Comparison of ENCODE assay signal across 8 cellular contexts in the genomic region with DNA sequence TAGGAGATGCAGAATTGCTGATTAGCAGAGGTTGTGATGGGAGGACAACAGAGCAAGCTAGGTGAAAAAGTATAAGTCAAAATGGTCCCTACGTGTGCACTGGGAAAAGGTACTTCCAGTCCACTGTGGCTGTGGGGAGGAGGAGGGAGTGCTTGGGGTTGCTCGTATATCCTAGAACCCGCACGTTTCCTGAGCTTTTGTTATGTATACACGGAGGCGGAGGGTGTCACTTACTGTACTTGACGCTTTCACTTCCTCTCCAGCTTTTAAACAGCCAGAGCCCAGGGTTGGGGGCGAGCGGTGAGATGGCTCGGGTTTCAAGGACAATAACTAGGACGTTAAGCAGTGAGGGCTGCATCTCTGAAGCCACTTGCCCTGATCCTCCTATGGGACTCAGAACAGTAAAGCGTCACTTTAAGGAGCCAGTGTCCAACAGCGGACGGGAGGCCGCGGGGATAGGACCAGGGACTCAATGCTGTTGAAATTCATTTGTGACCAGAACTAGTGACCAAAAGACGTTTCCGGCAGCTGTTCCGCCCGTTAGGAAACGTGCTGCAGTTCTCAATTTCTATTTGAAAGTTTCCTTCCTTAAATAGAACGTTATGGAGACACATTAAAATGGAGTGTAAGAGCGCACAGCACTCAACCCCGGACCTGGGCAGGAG. TPM values are rescaled to one million over a fixed set of nuclear protein-coding genes. Genes with fewer than 3 reads are reported as not detected.
DNase-seq lines count a peak whose midpoint lies in the region; ATAC-seq lines count a peak whose summit lies in the region.

No MANE protein-coding gene starts in this region.

- H3K9me3 Mint-ChIP-seq in activated T-helper 1 cell treated with anti-CD3 and anti-CD28 coated beads, Interleukin-12 subunit alpha, Interleukin-12 subunit beta, Interleukin-2, Interleukin-4 antibody, amounts not matched to agents 30 ng/mL and 10 ng/mL and 1 ng/mL, durations not matched to agents 14 hours and 24 hours and 36 hours = no peaks in the 10 kb centered on the region

- H3K4me3 ChIP-seq in neuron (ENCODE audit: low read length) = peak overlapping the region; percentile 79

- H3K4me3 Mint-ChIP-seq in activated T-helper 1 cell treated with anti-CD3 and anti-CD28 coated beads, Interleukin-12 subunit alpha, Interleukin-12 subunit beta, Interleukin-2, Interleukin-4 antibody, amounts not matched to agents 30 ng/mL and 10 ng/mL and 1 ng/mL, durations not matched to agents 14 hours and 24 hours and 36 hours = no peak overlapping the region

- DNase-seq in AG20443 (ENCODE audit: low spot score) (peak; percentile 20), NCI-H460 (ENCODE audit: extremely low read depth, low read depth) (peak; percentile 56), glomerular visceral epithelial cell (ENCODE audit: extremely low spot score) (peak; percentile 57)
- DNase-seq in activated T-helper 1 cell treated with anti-CD3 and anti-CD28 coated beads, Interleukin-12 subunit alpha, Interleukin-12 subunit beta, Interleukin-2, Interleukin-4 antibody, amounts not matched to agents 30 ng/mL and 10 ng/mL and 1 ng/mL, durations not matched to agents 14 hours and 24 hours and 36 hours (ENCODE audit: low spot score) = peak; percentile 2

- H3K36me3 Mint-ChIP-seq in activated T-helper 1 cell treated with anti-CD3 and anti-CD28 coated beads, Interleukin-12 subunit alpha, Interleukin-12 subunit beta, Interleukin-2, Interleukin-4 antibody, amounts not matched to agents 30 ng/mL and 10 ng/mL and 1 ng/mL, durations not matched to agents 14 hours and 24 hours and 36 hours (ENCODE audit: low read depth) = no peaks in the 10 kb centered on the region

- peaks cover 3% of the 10 kb centered on the region for H3K27me3 Mint-ChIP-seq in activated T-helper 1 cell treated with anti-CD3 and anti-CD28 coated beads, Interleukin-12 subunit alpha, Interleukin-12 subunit beta, Interleukin-2, Interleukin-4 antibody, amounts not matched to agents 30 ng/mL and 10 ng/mL and 1 ng/mL, durations not matched to agents 14 hours and 24 hours and 36 hours (ENCODE audit: insufficient read depth)

- no peaks in the 10 kb centered on the region for H3K27me3 ChIP-seq in neuron (ENCODE audit: insufficient read depth, low read length)

- ATAC-seq in GM18873 (IDR thresholded peaks at IDR 0.05; ENCODE audit: low FRiP score, unreplicated experiment) (peak; percentile 60), HG03354 (IDR thresholded peaks at IDR 0.05; ENCODE audit: poor library complexity, severe bottlenecking, unreplicated experiment) (peak; percentile 49), HG03460 (IDR thresholded peaks at IDR 0.05; ENCODE audit: unreplicated experiment) (no peak)

- H3K36me3 ChIP-seq in neuron (ENCODE audit: insufficient read depth, low read length) = no peaks in the 10 kb centered on the region

- H3K9me3 ChIP-seq in neuron (ENCODE audit: low read length) = no peaks in the 10 kb centered on the region

- intact Hi-C loops in activated T-helper 1 cell treated with anti-CD3 and anti-CD28 coated beads, Interleukin-12 subunit alpha, Interleukin-12 subunit beta, Interleukin-2, Interleukin-4 antibody, amounts not matched to agents 30 ng/mL and 10 ng/mL and 1 ng/mL, durations not matched to agents 14 hours and 24 hours and 36 hours (cut with micrococcal nuclease) = no loop called here

- H3K4me1 ChIP-seq in neuron (ENCODE audit: insufficient read depth, low read length) = peaks cover 27% of the 10 kb centered on the region

- peak overlapping the region; percentile 99 for H2AFZ ChIP-seq in neuron (ENCODE audit: low read depth, low read length)

- H3K4me1 Mint-ChIP-seq in activated T-helper 1 cell treated with anti-CD3 and anti-CD28 coated beads, Interleukin-12 subunit alpha, Interleukin-12 subunit beta, Interleukin-2, Interleukin-4 antibody, amounts not matched to agents 30 ng/mL and 10 ng/mL and 1 ng/mL, durations not matched to agents 14 hours and 24 hours and 36 hours (ENCODE audit: low read depth) = no peaks in the 10 kb centered on the region

- no peak overlapping the region for H3K27ac Mint-ChIP-seq in activated T-helper 1 cell treated with anti-CD3 and anti-CD28 coated beads, Interleukin-12 subunit alpha, Interleukin-12 subunit beta, Interleukin-2, Interleukin-4 antibody, amounts not matched to agents 30 ng/mL and 10 ng/mL and 1 ng/mL, durations not matched to agents 14 hours and 24 hours and 36 hours

RNA-seq across cellular contexts. Expression of a gene that starts 1.0 kb away (rescaled TPM):
- total RNA-seq in NCI-H460 (2014; rRNA removed; shearing (Covaris generic)) = 68.8 and 81.6 TPM in 2 replicates
- polyA plus RNA-seq in NCI-H460 (2014; cell fraction: nucleus; rRNA removed) = 17.4 and 33.0 TPM in 2 replicates
- not detected in 2 replicates for total RNA-seq in activated T-helper 1 cell treated with anti-CD3 and anti-CD28 coated beads, Interleukin-12 subunit alpha, Interleukin-12 subunit beta, Interleukin-2, Interleukin-4 antibody, amounts not matched to agents 30 ng/mL and 10 ng/mL and 1 ng/mL, durations not matched to agents 14 hours and 24 hours and 36 hours

Comparison
In these comparisons a context has a peak if more than half of its experiments do, and no peak if none do; other contexts are left out.
1. DNase-seq: peak in every context shown above with its lines; median percentile 57 in glomerular visceral epithelial cell; 56 in NCI-H460; 20 in AG20443; 2 in activated T-helper 1 cell treated with anti-CD3 and anti-CD28 coated beads, Interleukin-12 subunit alpha, Interleukin-12 subunit beta, Interleukin-2, Interleukin-4 antibody, amounts not matched to agents 30 ng/mL and 10 ng/mL and 1 ng/mL, durations not matched to agents 14 hours and 24 hours and 36 hours.
2. RNA of a gene that starts 1.0 kb away (total RNA-seq): 68.8 to 81.6 TPM in NCI-H460; not detected in activated T-helper 1 cell treated with anti-CD3 and anti-CD28 coated beads, Interleukin-12 subunit alpha, Interleukin-12 subunit beta, Interleukin-2, Interleukin-4 antibody, amounts not matched to agents 30 ng/mL and 10 ng/mL and 1 ng/mL, durations not matched to agents 14 hours and 24 hours and 36 hours; every median in the first group is over 10 times any median in the second.